Comparison of ENCODE assay signal across 1 cellular context in the genomic region with DNA sequence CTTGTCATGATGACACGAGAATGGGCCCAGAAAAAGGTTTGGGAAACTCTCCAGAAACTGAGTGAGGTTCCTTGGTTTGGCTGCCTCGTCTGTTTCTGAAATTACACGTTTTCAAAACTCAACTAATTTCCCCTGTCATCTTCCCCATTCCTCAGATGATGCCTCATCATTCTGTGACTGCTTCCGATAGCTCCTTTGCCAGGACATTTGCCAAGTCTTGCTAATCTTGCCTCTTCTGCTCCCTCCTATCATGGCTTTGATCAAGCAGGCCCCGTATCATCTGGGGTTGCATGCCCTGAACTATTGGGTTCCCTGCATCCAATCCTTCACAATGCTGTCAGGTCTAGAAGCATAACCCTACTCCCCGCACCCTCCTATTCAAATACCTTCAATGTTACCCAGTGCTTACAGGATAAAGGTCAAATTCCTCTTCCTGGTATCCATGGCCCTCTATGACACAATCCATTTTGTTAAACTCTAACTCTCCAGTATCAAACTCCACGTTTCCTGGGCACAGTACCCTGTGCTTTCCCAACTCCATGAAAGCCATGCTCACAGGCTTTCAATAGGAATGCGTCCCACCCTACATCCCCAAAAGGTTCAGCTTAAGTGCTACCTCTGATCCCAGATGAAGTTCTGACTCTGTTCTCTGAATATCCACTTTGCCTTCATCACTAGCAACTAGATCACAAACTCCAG.
TF ChIP-seq lines count a peak whose summit lies in the region.

No MANE protein-coding gene starts in this region.

TF ChIP-seq in HepG2, 621 proteins besides CTCF, POLR2A, EP300 and RAD21 (continued from another document and continues in another):
- TF ChIP-seq, protein P1, sequence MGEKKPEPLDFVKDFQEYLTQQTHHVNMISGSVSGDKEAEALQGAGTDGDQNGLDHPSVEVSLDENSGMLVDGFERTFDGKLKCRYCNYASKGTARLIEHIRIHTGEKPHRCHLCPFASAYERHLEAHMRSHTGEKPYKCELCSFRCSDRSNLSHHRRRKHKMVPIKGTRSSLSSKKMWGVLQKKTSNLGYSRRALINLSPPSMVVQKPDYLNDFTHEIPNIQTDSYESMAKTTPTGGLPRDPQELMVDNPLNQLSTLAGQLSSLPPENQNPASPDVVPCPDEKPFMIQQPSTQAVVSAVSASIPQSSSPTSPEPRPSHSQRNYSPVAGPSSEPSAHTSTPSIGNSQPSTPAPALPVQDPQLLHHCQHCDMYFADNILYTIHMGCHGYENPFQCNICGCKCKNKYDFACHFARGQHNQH (CRISPR knock-in tag; IDR thresholded peaks at IDR 0.05), result peak; percentile 37; the same call in 1 of the 2 replicates
- TF ChIP-seq, protein P2, sequence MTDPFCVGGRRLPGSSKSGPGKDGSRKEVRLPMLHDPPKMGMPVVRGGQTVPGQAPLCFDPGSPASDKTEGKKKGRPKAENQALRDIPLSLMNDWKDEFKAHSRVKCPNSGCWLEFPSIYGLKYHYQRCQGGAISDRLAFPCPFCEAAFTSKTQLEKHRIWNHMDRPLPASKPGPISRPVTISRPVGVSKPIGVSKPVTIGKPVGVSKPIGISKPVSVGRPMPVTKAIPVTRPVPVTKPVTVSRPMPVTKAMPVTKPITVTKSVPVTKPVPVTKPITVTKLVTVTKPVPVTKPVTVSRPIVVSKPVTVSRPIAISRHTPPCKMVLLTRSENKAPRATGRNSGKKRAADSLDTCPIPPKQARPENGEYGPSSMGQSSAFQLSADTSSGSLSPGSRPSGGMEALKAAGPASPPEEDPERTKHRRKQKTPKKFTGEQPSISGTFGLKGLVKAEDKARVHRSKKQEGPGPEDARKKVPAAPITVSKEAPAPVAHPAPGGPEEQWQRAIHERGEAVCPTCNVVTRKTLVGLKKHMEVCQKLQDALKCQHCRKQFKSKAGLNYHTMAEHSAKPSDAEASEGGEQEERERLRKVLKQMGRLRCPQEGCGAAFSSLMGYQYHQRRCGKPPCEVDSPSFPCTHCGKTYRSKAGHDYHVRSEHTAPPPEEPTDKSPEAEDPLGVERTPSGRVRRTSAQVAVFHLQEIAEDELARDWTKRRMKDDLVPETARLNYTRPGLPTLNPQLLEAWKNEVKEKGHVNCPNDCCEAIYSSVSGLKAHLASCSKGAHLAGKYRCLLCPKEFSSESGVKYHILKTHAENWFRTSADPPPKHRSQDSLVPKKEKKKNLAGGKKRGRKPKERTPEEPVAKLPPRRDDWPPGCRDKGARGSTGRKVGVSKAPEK (CRISPR knock-in tag; IDR thresholded peaks at IDR 0.05; ENCODE audit: borderline replicate concordance), result no peak
- TF ChIP-seq CREB1 (IDR thresholded peaks at IDR 0.05) (no peak), CREB1 (CRISPR knock-in tag; IDR thresholded peaks at IDR 0.05) (peak; percentile 60), ELF1 (CRISPR knock-in tag; IDR thresholded peaks at IDR 0.05) (peak; percentile 81), NR3C1 (CRISPR knock-in tag; IDR thresholded peaks at IDR 0.05) (no peak), ZNF619 (CRISPR knock-in tag; IDR thresholded peaks at IDR 0.05) (no peak), ELF3 (CRISPR knock-in tag; IDR thresholded peaks at IDR 0.05) (peak; percentile 92), SOX6 (IDR thresholded peaks at IDR 0.05) (no peak), SOX6 (CRISPR knock-in tag; IDR thresholded peaks at IDR 0.05) (peak; percentile 65), SOX13 (IDR thresholded peaks at IDR 0.05) (no peak), SOX13 (CRISPR knock-in tag; conservative IDR thresholded peaks at IDR 0.05 in 1 of 2, IDR thresholded peaks at IDR 0.05 in 1 of 2) (peak; percentile 60 to 81; a peak in 3 of 4 replicates), FOXA3 (CRISPR knock-in tag; IDR thresholded peaks at IDR 0.05) (peak; percentile 59; the same call in 1 of the 2 replicates), ZBTB7B (CRISPR knock-in tag; IDR thresholded peaks at IDR 0.05) (peak; percentile 61; the same call in 1 of the 2 replicates), ZNF264 (CRISPR knock-in tag; IDR thresholded peaks at IDR 0.05) (0 out of 2 replicates have a peak, but pooled peaks have one; percentile 53), CHD4 (IDR thresholded peaks at IDR 0.05; ENCODE audit: borderline replicate concordance, low read length) (peak; percentile 73; the same call in 1 of the 2 replicates), KAT8 (CRISPR knock-in tag; IDR thresholded peaks at IDR 0.05) (peak; percentile 73), ZNF674 (CRISPR knock-in tag; IDR thresholded peaks at IDR 0.05; ENCODE audit: low read depth) (no peak), SAP130 (CRISPR knock-in tag; IDR thresholded peaks at IDR 0.05; ENCODE audit: low read depth) (peak; percentile 73), ZNF431 (CRISPR knock-in tag; IDR thresholded peaks at IDR 0.05; ENCODE audit: borderline replicate concordance, low read depth) (peak; percentile 26; the same call in 1 of the 2 replicates), CEBPG (CRISPR knock-in tag; IDR thresholded peaks at IDR 0.05) (peak; percentile 87), ZNF331 (CRISPR knock-in tag; IDR thresholded peaks at IDR 0.05) (peak; percentile 65), ZMYM4 (CRISPR knock-in tag; IDR thresholded peaks at IDR 0.05) (peak; percentile 22; the same call in 1 of the 2 replicates), ZNF484 (CRISPR knock-in tag; IDR thresholded peaks at IDR 0.05; ENCODE audit: borderline replicate concordance, low read depth) (no peak), ZNF761 (CRISPR knock-in tag; conservative IDR thresholded peaks at IDR 0.05) (peak; percentile 21; the same call in 1 of the 2 replicates), CHD2 (IDR thresholded peaks at IDR 0.05; ENCODE audit: low read depth, low read length) (0 out of 2 replicates have a peak, but pooled peaks have one; percentile 29), NR1H2 (CRISPR knock-in tag; IDR thresholded peaks at IDR 0.05; ENCODE audit: borderline replicate concordance, low read depth) (no peak), SMC3 (IDR thresholded peaks at IDR 0.05; ENCODE audit: low read length) (peak; percentile 22; the same call in 1 of the 2 replicates), REPIN1 (CRISPR knock-in tag; IDR thresholded peaks at IDR 0.05; ENCODE audit: borderline replicate concordance, low read depth) (peak; percentile 68; the same call in 1 of the 2 replicates), ZNF12 (CRISPR knock-in tag; IDR thresholded peaks at IDR 0.05) (peak; percentile 15; the same call in 1 of the 2 replicates)
- TF ChIP-seq, protein P3, sequence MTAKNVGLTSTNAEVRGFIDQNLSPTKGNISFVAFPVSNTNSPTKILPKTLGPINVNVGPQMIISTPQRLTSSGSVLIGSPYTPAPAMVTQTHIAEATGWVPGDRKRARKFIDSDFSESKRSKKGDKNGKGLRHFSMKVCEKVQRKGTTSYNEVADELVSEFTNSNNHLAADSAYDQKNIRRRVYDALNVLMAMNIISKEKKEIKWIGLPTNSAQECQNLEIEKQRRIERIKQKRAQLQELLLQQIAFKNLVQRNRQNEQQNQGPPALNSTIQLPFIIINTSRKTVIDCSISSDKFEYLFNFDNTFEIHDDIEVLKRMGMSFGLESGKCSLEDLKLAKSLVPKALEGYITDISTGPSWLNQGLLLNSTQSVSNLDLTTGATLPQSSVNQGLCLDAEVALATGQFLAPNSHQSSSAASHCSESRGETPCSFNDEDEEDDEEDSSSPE (CRISPR knock-in tag; IDR thresholded peaks at IDR 0.05), result 0 out of 2 replicates have a peak, but pooled peaks have one; percentile 30
- TF ChIP-seq, protein P4, sequence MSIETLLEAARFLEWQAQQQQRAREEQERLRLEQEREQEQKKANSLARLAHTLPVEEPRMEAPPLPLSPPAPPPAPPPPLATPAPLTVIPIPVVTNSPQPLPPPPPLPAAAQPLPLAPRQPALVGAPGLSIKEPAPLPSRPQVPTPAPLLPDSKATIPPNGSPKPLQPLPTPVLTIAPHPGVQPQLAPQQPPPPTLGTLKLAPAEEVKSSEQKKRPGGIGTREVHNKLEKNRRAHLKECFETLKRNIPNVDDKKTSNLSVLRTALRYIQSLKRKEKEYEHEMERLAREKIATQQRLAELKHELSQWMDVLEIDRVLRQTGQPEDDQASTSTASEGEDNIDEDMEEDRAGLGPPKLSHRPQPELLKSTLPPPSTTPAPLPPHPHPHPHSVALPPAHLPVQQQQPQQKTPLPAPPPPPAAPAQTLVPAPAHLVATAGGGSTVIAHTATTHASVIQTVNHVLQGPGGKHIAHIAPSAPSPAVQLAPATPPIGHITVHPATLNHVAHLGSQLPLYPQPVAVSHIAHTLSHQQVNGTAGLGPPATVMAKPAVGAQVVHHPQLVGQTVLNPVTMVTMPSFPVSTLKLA (IDR thresholded peaks at IDR 0.05), result peak; percentile 43
- TF ChIP-seq, protein P5, sequence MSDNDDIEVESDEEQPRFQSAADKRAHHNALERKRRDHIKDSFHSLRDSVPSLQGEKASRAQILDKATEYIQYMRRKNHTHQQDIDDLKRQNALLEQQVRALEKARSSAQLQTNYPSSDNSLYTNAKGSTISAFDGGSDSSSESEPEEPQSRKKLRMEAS (IDR thresholded peaks at IDR 0.05), result peak; percentile 56
- TF ChIP-seq, protein P6, sequence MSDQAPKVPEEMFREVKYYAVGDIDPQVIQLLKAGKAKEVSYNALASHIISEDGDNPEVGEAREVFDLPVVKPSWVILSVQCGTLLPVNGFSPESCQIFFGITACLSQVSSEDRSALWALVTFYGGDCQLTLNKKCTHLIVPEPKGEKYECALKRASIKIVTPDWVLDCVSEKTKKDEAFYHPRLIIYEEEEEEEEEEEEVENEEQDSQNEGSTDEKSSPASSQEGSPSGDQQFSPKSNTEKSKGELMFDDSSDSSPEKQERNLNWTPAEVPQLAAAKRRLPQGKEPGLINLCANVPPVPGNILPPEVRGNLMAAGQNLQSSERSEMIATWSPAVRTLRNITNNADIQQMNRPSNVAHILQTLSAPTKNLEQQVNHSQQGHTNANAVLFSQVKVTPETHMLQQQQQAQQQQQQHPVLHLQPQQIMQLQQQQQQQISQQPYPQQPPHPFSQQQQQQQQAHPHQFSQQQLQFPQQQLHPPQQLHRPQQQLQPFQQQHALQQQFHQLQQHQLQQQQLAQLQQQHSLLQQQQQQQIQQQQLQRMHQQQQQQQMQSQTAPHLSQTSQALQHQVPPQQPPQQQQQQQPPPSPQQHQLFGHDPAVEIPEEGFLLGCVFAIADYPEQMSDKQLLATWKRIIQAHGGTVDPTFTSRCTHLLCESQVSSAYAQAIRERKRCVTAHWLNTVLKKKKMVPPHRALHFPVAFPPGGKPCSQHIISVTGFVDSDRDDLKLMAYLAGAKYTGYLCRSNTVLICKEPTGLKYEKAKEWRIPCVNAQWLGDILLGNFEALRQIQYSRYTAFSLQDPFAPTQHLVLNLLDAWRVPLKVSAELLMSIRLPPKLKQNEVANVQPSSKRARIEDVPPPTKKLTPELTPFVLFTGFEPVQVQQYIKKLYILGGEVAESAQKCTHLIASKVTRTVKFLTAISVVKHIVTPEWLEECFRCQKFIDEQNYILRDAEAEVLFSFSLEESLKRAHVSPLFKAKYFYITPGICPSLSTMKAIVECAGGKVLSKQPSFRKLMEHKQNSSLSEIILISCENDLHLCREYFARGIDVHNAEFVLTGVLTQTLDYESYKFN (CRISPR knock-in tag; conservative IDR thresholded peaks at IDR 0.05), result peak; percentile 87
- TF ChIP-seq, protein P7, sequence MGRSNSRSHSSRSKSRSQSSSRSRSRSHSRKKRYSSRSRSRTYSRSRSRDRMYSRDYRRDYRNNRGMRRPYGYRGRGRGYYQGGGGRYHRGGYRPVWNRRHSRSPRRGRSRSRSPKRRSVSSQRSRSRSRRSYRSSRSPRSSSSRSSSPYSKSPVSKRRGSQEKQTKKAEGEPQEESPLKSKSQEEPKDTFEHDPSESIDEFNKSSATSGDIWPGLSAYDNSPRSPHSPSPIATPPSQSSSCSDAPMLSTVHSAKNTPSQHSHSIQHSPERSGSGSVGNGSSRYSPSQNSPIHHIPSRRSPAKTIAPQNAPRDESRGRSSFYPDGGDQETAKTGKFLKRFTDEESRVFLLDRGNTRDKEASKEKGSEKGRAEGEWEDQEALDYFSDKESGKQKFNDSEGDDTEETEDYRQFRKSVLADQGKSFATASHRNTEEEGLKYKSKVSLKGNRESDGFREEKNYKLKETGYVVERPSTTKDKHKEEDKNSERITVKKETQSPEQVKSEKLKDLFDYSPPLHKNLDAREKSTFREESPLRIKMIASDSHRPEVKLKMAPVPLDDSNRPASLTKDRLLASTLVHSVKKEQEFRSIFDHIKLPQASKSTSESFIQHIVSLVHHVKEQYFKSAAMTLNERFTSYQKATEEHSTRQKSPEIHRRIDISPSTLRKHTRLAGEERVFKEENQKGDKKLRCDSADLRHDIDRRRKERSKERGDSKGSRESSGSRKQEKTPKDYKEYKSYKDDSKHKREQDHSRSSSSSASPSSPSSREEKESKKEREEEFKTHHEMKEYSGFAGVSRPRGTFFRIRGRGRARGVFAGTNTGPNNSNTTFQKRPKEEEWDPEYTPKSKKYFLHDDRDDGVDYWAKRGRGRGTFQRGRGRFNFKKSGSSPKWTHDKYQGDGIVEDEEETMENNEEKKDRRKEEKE (IDR thresholded peaks at IDR 0.05), result no peak
- TF ChIP-seq, protein P8, sequence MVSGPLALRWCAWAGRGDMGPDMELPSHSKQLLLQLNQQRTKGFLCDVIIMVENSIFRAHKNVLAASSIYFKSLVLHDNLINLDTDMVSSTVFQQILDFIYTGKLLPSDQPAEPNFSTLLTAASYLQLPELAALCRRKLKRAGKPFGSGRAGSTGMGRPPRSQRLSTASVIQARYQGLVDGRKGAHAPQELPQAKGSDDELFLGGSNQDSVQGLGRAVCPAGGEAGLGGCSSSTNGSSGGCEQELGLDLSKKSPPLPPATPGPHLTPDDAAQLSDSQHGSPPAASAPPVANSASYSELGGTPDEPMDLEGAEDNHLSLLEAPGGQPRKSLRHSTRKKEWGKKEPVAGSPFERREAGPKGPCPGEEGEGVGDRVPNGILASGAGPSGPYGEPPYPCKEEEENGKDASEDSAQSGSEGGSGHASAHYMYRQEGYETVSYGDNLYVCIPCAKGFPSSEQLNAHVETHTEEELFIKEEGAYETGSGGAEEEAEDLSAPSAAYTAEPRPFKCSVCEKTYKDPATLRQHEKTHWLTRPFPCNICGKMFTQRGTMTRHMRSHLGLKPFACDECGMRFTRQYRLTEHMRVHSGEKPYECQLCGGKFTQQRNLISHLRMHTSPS (CRISPR knock-in tag; IDR thresholded peaks at IDR 0.05; ENCODE audit: low read depth), result peak; percentile 71
- TF ChIP-seq, protein P9, sequence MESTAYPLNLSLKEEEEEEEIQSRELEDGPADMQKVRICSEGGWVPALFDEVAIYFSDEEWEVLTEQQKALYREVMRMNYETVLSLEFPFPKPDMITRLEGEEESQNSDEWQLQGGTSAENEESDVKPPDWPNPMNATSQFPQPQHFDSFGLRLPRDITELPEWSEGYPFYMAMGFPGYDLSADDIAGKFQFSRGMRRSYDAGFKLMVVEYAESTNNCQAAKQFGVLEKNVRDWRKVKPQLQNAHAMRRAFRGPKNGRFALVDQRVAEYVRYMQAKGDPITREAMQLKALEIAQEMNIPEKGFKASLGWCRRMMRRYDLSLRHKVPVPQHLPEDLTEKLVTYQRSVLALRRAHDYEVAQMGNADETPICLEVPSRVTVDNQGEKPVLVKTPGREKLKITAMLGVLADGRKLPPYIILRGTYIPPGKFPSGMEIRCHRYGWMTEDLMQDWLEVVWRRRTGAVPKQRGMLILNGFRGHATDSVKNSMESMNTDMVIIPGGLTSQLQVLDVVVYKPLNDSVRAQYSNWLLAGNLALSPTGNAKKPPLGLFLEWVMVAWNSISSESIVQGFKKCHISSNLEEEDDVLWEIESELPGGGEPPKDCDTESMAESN (CRISPR knock-in tag; conservative IDR thresholded peaks at IDR 0.05), result peak; percentile 65; the same call in 1 of the 2 replicates
- TF ChIP-seq, protein P10, sequence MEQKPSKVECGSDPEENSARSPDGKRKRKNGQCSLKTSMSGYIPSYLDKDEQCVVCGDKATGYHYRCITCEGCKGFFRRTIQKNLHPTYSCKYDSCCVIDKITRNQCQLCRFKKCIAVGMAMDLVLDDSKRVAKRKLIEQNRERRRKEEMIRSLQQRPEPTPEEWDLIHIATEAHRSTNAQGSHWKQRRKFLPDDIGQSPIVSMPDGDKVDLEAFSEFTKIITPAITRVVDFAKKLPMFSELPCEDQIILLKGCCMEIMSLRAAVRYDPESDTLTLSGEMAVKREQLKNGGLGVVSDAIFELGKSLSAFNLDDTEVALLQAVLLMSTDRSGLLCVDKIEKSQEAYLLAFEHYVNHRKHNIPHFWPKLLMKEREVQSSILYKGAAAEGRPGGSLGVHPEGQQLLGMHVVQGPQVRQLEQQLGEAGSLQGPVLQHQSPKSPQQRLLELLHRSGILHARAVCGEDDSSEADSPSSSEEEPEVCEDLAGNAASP (CRISPR knock-in tag; IDR thresholded peaks at IDR 0.05; ENCODE audit: borderline replicate concordance), result peak; percentile 58; the same call in 1 of the 2 replicates
